ENCODE assay signal across 22 cellular contexts in genomic region chr15:77592768-77593167, GRCh38. TPM values are rescaled to one million over a fixed set of nuclear protein-coding genes. Genes with fewer than 3 reads are reported as not detected.
"Had no signal": no experiment of that assay in that cellular context is flagged by ENCODE, and none has a peak within 500 bp of the region (broad histone marks: within the 10 kb centered on the region; RNA-seq: fewer than 3 reads in every experiment).

No MANE protein-coding gene starts in this region.

- ATAC-seq: effector memory CD8-positive, alpha-beta T cell; gastrocnemius medialis; natural killer cell; stimulated activated effector memory CD8-positive, alpha-beta T cell treated with anti-CD3 and anti-CD28 coated beads, Interleukin-12 subunit alpha, Interleukin-12 subunit beta, amount 100 ng/mL, for 72 hours had no signal

- H3K27me3 ChIP-seq: esophagus squamous epithelium, gastrocnemius medialis, pancreas, sigmoid colon, stomach, thyroid gland, vagina had no signal

- H3K4me3 ChIP-seq: esophagus squamous epithelium, gastrocnemius medialis, lung, pancreas, sigmoid colon, stomach, thyroid gland, vagina had no signal

- H3K27ac ChIP-seq: esophagus squamous epithelium, gastrocnemius medialis, neutrophil, pancreas, sigmoid colon, stomach, thyroid gland, vagina had no signal

- H3K36me3 ChIP-seq: esophagus squamous epithelium, gastrocnemius medialis, neutrophil, pancreas, sigmoid colon, stomach, thyroid gland, vagina had no signal

- FAIRE-seq: endometrium, keratinocyte, pancreas had no signal

- H3K4me1 ChIP-seq: esophagus squamous epithelium, gastrocnemius medialis, sigmoid colon, stomach, thyroid gland, vagina had no signal

- DNase-seq: cortex of kidney; effector memory CD8-positive, alpha-beta T cell; erythroblast; esophagus squamous epithelium; gastrocnemius medialis; head of caudate nucleus; natural killer cell; pancreas; sigmoid colon; stimulated activated CD4-positive, alpha-beta T cell treated with anti-CD3 and anti-CD28 coated beads, Interleukin-2, amount 100 ng/mL, for 24 hours; stimulated activated CD4-positive, alpha-beta T cell treated with anti-CD3 and anti-CD28 coated beads, Interleukin-4, amount 100 ng/mL, for 24 hours; stimulated activated naive CD4-positive, alpha-beta T cell treated with Interleukin-2 at 50 U/mL for 16 hours; stomach; thyroid gland; trophoblast cell had no signal

- H3K9me3 ChIP-seq: esophagus squamous epithelium, gastrocnemius medialis, neutrophil, pancreas, sigmoid colon, stomach, thyroid gland, vagina had no signal

RNA-seq across cellular contexts. Expression of gene LINGO1, which starts 39.9 kb away (rescaled TPM):
- total RNA-seq: mononuclear cell, natural killer cell had no signal
- polyA plus RNA-seq: keratinocyte had no signal
